In the genomic region with DNA sequence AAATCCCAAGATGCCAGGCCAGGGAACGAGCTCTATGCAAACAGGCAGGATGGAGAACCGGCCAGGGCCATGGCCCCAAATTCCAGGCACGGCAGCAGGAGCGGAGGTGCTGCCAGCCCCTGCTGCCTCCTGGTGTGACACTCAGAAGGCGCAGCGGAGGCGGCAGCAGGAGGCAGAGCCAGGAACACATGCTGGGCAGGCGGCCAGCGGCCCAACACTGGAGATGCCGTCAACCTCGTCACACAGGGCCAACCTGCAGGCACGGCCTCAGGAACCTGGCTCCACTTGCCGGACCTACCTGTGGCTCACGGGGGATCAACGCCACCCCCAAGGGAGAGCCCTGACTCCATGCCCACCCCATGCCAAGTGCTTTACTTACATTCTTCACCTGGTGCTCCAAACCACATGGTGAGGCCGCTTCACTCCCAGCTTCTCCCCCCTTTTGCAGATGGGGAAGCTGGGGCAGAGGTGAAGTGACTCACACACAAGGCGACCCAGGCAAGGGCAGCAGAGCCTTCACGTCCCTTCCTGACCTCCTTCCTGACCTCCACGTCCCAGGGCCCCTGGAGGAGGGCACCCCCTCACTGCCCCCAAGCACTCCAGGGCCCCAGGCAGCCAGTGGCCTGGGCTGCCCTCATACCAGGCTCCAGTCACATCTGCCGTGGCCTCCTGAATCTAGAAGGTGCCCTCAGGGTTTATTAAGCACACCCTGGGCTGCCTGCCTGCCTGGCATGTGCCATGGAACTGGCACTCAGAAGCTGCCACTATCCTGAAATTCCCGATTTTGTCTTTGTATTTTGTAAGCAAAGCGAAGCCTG, we compare ENCODE assay signal across 13 cellular contexts. TPM values are rescaled to one million over a fixed set of nuclear protein-coding genes. Genes with fewer than 3 reads are reported as not detected.
A peak's percentile ranks its signal among the peaks of the same experiment; 100 is the strongest.
DNase-seq lines count a peak whose midpoint lies in the region; ATAC-seq and TF ChIP-seq lines count a peak whose summit lies in the region.
"Had no signal": no experiment of that assay in that cellular context is flagged by ENCODE, and none has a peak within 500 bp of the region (broad histone marks: within the 10 kb centered on the region; RNA-seq: fewer than 3 reads in every experiment).

No MANE protein-coding gene starts in this region.

- no peaks in the 10 kb centered on the region for H3K9me2 ChIP-seq in MM.1S (replicated peaks; ENCODE audit: insufficient read depth, low read length)

- no peak overlapping the region for H2AFZ ChIP-seq in osteoblast (ENCODE audit: low read length)
- H2AFZ ChIP-seq in MM.1S (ENCODE audit: low read length): no peak overlapping the region

- H3K9ac ChIP-seq in MM.1S (ENCODE audit: low read length): no peak overlapping the region

- H3K27ac ChIP-seq in body of pancreas (peak overlapping the region; percentile 3 to 68 (median 64)), heart right ventricle (no peak overlapping the region), osteoblast (ENCODE audit: low read depth, low read length) (no peak overlapping the region), MM.1S (ENCODE audit: low read length) (no peak overlapping the region)
- H3K27ac ChIP-seq: RWPE1 had no signal

- ATAC-seq in body of pancreas (peak; percentile 94), heart right ventricle (peak; percentile 50 to 90 (median 82))

- H3K4me3 ChIP-seq in body of pancreas: no peak overlapping the region
- peak overlapping the region in 4 of 10 donors; percentile 23 to 45 (median 40) for H3K4me3 ChIP-seq in heart right ventricle
- no peak overlapping the region for H3K4me3 ChIP-seq in osteoblast (ENCODE audit: insufficient read depth, low read length)
- H3K4me3 ChIP-seq in MM.1S (ENCODE audit: low read length): no peak overlapping the region

- no peaks in the 10 kb centered on the region for H3K79me2 ChIP-seq in osteoblast (ENCODE audit: insufficient read depth, low read length)
- no peaks in the 10 kb centered on the region for H3K79me2 ChIP-seq in MM.1S (ENCODE audit: low read length)

- intact Hi-C loops in body of pancreas (cut with DNase I) (no loop called here), heart right ventricle (cut with DNase I) (no loop called here)

- H3F3A ChIP-seq in MM.1S (ENCODE audit: insufficient read depth, low read length): peaks cover 5% of the 10 kb centered on the region; the same call in 1 of the 2 replicates

- H3K27me3 ChIP-seq in body of pancreas: no peaks in the 10 kb centered on the region
- no peaks in the 10 kb centered on the region for H3K27me3 ChIP-seq in heart right ventricle
- no peaks in the 10 kb centered on the region for H3K27me3 ChIP-seq in osteoblast (ENCODE audit: insufficient read depth, low read length)
- H3K27me3 ChIP-seq in MM.1S (replicated peaks; ENCODE audit: insufficient read depth, low read length): 0 out of 2 replicates have a peak, but pooled peaks cover 6% of the 10 kb centered on the region

- peak in 1 of 3 donors; percentile 11 for TF ChIP-seq POLR2A in body of pancreas (IDR thresholded peaks at IDR 0.05)

- H4K20me1 ChIP-seq in osteoblast (ENCODE audit: insufficient read depth, low read length): no peaks in the 10 kb centered on the region
- H4K20me1 ChIP-seq in MM.1S (ENCODE audit: insufficient read depth, low read length): no peaks in the 10 kb centered on the region

- WGBS in body of pancreas, 2 donors: 50 to 56% methylated on average over 9 to 22 of the region's 22 CpGs
- WGBS in heart right ventricle, 2 donors: 70 to 79% methylated on average over 22 of the region's 22 CpGs

- no peaks in the 10 kb centered on the region for H3K36me3 ChIP-seq in body of pancreas (replicated peaks in 1 of 2; ENCODE audit: insufficient read depth in 1 of 2, low read depth in 2 of 2)
- no peaks in the 10 kb centered on the region for H3K36me3 ChIP-seq in heart right ventricle
- no peaks in the 10 kb centered on the region for H3K36me3 ChIP-seq in osteoblast (ENCODE audit: insufficient read depth, low read length)
- no peaks in the 10 kb centered on the region for H3K36me3 ChIP-seq in MM.1S (replicated peaks; ENCODE audit: insufficient read depth, low read length)

- TF ChIP-seq CTCF in body of pancreas (IDR thresholded peaks at IDR 0.05) (peak in 3 of 7 experiments; percentile 21 to 40 (median 30)), heart right ventricle (IDR thresholded peaks at IDR 0.05) (no peak), osteoblast (IDR thresholded peaks at IDR 0.05; ENCODE audit: extremely low read depth, low read depth, low read length) (no peak), MM.1S (IDR thresholded peaks at IDR 0.05; ENCODE audit: low read length) (no peak)

- H3K4me1 ChIP-seq in body of pancreas (peaks cover 39% of the 10 kb centered on the region), heart right ventricle (peaks cover 0 to 12% (median 0%) of the 10 kb centered on the region in 9 donors), osteoblast (ENCODE audit: insufficient read depth, low read length) (no peaks in the 10 kb centered on the region), MM.1S (ENCODE audit: low read length) (peaks cover 9% of the 10 kb centered on the region)

- H3K4me2 ChIP-seq in osteoblast (ENCODE audit: insufficient read depth, low read length) (no peak overlapping the region), MM.1S (ENCODE audit: low read depth, low read length) (no peak overlapping the region)

- peak; percentile 41 for DNase-seq in DMS153 (lab: John Stamatoyannopoulos, UW)
- DNase-seq in body of pancreas: peak; percentile 90 to 96 (median 92)
- DNase-seq in heart right ventricle: peak; percentile 26 to 68
- peak; percentile 38 for DNase-seq in osteoblast (ENCODE audit: insufficient read length, low spot score, missing footprints)
- DNase-seq in activated CD4-positive, alpha-beta T cell treated with anti-CD3 and anti-CD28 coated beads, Interleukin-2, amount 50 U/mL, for 4 hours: no peak
- no peak for DNase-seq in dedifferentiated amniotic fluid mesenchymal stem cell (ENCODE audit: extremely low spot score)
- DNase-seq in MM.1S: no peak
- DNase-seq in stimulated activated CD4-positive, alpha-beta T cell treated with anti-CD3 and anti-CD28 coated beads, Interleukin-4, amount 100 ng/mL, for 4 hours: no peak
- DNase-seq: activated CD4-positive, alpha-beta memory T cell treated with anti-CD3 and anti-CD28 coated beads, Interleukin-2, amount 10 ng/mL, durations not matched to agents 7 days and 5 days; central memory CD4-positive, alpha-beta T cell; DMS79 treated with DMSO at 0.1 percent for 48 hours; NCI-H524 had no signal

- H3K9me3 ChIP-seq in body of pancreas (no peaks in the 10 kb centered on the region), heart right ventricle (no peaks in the 10 kb centered on the region), osteoblast (ENCODE audit: low read depth, low read length) (no peaks in the 10 kb centered on the region), MM.1S (replicated peaks; ENCODE audit: insufficient read depth, low read length) (no peaks in the 10 kb centered on the region)

RNA-seq across cellular contexts. Expression of gene GGACT, which starts 43.5 kb away (rescaled TPM):
- 10 to 100 TPM in 1 of 2 donors, 1 to 10 TPM in 1; 4.9 to 17.8 TPM for total RNA-seq in body of pancreas
- 1 to 10 TPM in 8 of 10 donors, under 1 TPM in 2; 0.53 to 3.5 (median 2.0) TPM for total RNA-seq in heart right ventricle
- polyA plus RNA-seq in heart right ventricle: under 1 TPM; 0.51 to 0.84 TPM
- 7.1 and 7.6 TPM in 2 replicates for total RNA-seq in osteoblast

Comparison
In these comparisons a context has a peak if more than half of its experiments do, and no peak if none do; other contexts are left out.
1. DNase-seq: peak in DMS153 (single experiment), body of pancreas (4 of 4), heart right ventricle (2 of 2) and osteoblast (single experiment); none in activated CD4-positive, alpha-beta T cell treated with anti-CD3 and anti-CD28 coated beads, Interleukin-2, amount 50 U/mL, for 4 hours (0 of 2), dedifferentiated amniotic fluid mesenchymal stem cell (single experiment), MM.1S (single experiment) and stimulated activated CD4-positive, alpha-beta T cell treated with anti-CD3 and anti-CD28 coated beads, Interleukin-4, amount 100 ng/mL, for 4 hours (0 of 2).
2. H3K27ac ChIP-seq: peak in body of pancreas (4 of 4); none in heart right ventricle (0 of 10), osteoblast (single experiment) and MM.1S (single experiment).